In genomic region chr13:67138937-67139336, GRCh38 we compare ENCODE assay signal across 25 cellular contexts.
"Had no signal": no experiment of that assay in that cellular context is flagged by ENCODE, and none has a peak within 500 bp of the region (broad histone marks: within the 10 kb centered on the region; RNA-seq: fewer than 3 reads in every experiment).

No MANE protein-coding gene starts in this region.

- DNase-seq: activated CD4-positive, alpha-beta T cell treated with anti-CD3 and anti-CD28 coated beads, Interleukin-2, amount 50 U/mL, for 1 hour; activated CD4-positive, CD25-positive, alpha-beta regulatory T cell; activated CD8-positive, alpha-beta memory T cell treated with anti-CD3 and anti-CD28 coated beads, Interleukin-2, amount 50 U/mL, for 4 hours; activated CD8-positive, alpha-beta T cell treated with anti-CD3 and anti-CD28 coated beads for 36 hours; activated gamma-delta T cell treated with Interleukin-2 at 50 U/mL for 16 hours; activated naive CD4-positive, alpha-beta T cell treated with anti-CD3 and anti-CD28 coated beads, Interleukin-2, amount 50 U/mL, for 16 hours; activated naive CD8-positive, alpha-beta T cell treated with anti-CD3 and anti-CD28 coated beads, Interleukin-2, amount 10 ng/mL, durations not matched to agents 7 days and 5 days; activated T-cell treated with anti-CD3 and anti-CD28 coated beads, Interleukin-2, amount 50 U/mL, for 72 hours; adrenal gland; anterior cingulate cortex; caudate nucleus; colonic mucosa; Kasumi-1; NCI-H1048; NCI-H1930; NCI-H345; NCI-H510A; OCI-M1; RPMI8226; T-helper 1 cell had no signal

- H3K4me3 ChIP-seq: adrenal gland, breast epithelium, colonic mucosa, SK-N-MC had no signal

- ATAC-seq: activated CD8-positive, alpha-beta T cell treated with anti-CD3 and anti-CD28 coated beads for 36 hours; activated T-cell treated with anti-CD3 and anti-CD28 coated beads, Interleukin-2, amount 50 U/mL, for 72 hours; Panc1; Right ventricle myocardium inferior had no signal

- H3K27ac ChIP-seq: adrenal gland, breast epithelium, colonic mucosa, SK-N-MC, VCaP had no signal

- H3K27me3 ChIP-seq: adrenal gland, breast epithelium, colonic mucosa had no signal
